In genomic region chr11:61183645-61184044, GRCh38 we compare ENCODE assay signal across 1 cellular context.
TF ChIP-seq lines count a peak whose summit lies in the region.

No MANE protein-coding gene starts in this region.

TF ChIP-seq in IMR-90, 13 proteins besides CTCF, POLR2A, EP300 and RAD21:
- TF ChIP-seq NFE2L2 (IDR thresholded peaks at IDR 0.05; ENCODE audit: low read depth, low read length) (no peak), CHD1 (IDR thresholded peaks at IDR 0.05; ENCODE audit: low read depth, low read length) (no peak), MAFK (IDR thresholded peaks at IDR 0.05; ENCODE audit: low read depth, low read length) (no peak), RFX5 (IDR thresholded peaks at IDR 0.05; ENCODE audit: low read depth, low read length) (no peak), MAZ (IDR thresholded peaks at IDR 0.05; ENCODE audit: borderline replicate concordance, low read depth, low read length) (no peak), USF2 (IDR thresholded peaks at IDR 0.05; ENCODE audit: low read depth, low read length) (no peak)
